Comparison of ENCODE assay signal across 8 cellular contexts in the genomic region with DNA sequence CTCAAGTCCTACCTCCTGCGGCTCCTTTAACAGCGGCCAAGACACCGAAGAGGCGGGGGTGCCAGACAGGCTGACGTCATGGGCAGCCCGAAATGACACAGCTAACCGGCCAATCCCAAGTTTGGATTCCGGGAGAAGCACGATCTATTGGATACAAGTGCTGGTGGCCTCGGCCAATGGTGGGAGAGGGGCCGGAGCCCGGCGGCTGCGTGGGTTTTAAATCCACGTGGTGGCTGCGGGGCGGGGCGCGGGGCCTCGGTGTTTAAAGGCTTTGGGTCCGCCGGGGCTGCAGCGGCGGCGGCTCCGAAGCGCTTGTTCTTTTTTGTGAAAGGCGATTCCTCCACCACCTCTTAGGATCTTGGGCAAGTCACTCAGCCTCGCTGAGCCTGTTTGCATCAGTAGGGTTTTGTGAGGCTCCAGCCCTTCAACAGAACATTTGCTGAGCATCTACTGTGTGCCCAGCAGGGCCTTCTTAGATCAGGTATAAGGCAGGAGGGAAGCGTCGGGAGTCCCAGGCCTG. TPM values are rescaled to one million over a fixed set of nuclear protein-coding genes. Genes with fewer than 3 reads are reported as not detected.
DNase-seq lines count a peak whose midpoint lies in the region; TF ChIP-seq lines count a peak whose summit lies in the region.

No MANE protein-coding gene starts in this region.

- H3K4me2 ChIP-seq in GM23248 (ENCODE audit: unreplicated experiment) (peak overlapping the region; percentile 93), KMS-11 (peak overlapping the region; percentile 69)

- no peaks in the 10 kb centered on the region for H3K9me3 Mint-ChIP-seq in nephron progenitor cell

- peaks cover 41% of the 10 kb centered on the region for H3K4me1 ChIP-seq in GM23248 (ENCODE audit: insufficient read depth)
- peaks cover 12% of the 10 kb centered on the region for H3K4me1 ChIP-seq in KMS-11 (ENCODE audit: low read depth, poor library complexity, severe bottlenecking)

- H3K9me3 ChIP-seq in GM23248 (ENCODE audit: low read depth) = no peaks in the 10 kb centered on the region

- no peak for TF ChIP-seq CTCF in KMS-11 (conservative IDR thresholded peaks at IDR 0.05; ENCODE audit: low read depth, low read length)
- TF ChIP-seq CTCF in foreskin fibroblast (IDR thresholded peaks at IDR 0.05; ENCODE audit: low read depth, low read length) = no peak
- TF ChIP-seq CTCF in nephron progenitor cell (IDR thresholded peaks at IDR 0.05) = no peak

- no peaks in the 10 kb centered on the region for H4K20me1 ChIP-seq in GM23248 (ENCODE audit: insufficient read depth)
- H4K20me1 ChIP-seq in KMS-11 (ENCODE audit: insufficient read depth) = no peaks in the 10 kb centered on the region

- DNase-seq in DMS79 (lab: John Stamatoyannopoulos, UW) (peak; percentile 91), GM23248 (peak; percentile 99), SIG-M5 (lab: John Stamatoyannopoulos, UW) (peak; percentile 26), activated gamma-delta T cell treated with Interleukin-2 at 50 U/mL for 16 hours (peak; percentile 88), foreskin fibroblast (peak; percentile 96 to 98), nephron progenitor cell (peak; percentile 96)
- peak; percentile 93 for DNase-seq in stimulated activated naive CD4-positive, alpha-beta T cell treated with Interleukin-2 at 50 U/mL for 16 hours (lab: John Stamatoyannopoulos, UW)

- H3F3A ChIP-seq in GM23248 (ENCODE audit: insufficient read depth) = peaks cover 12% of the 10 kb centered on the region; the same call in 1 of the 2 replicates

- peak overlapping the region; percentile 78 for H2AFZ ChIP-seq in GM23248
- H2AFZ ChIP-seq in KMS-11 (ENCODE audit: low read depth) = peak overlapping the region; percentile 91

- no peaks in the 10 kb centered on the region for H3K36me3 Mint-ChIP-seq in nephron progenitor cell (ENCODE audit: low read depth)

- peaks cover 12% of the 10 kb centered on the region for H3K27me3 Mint-ChIP-seq in nephron progenitor cell (ENCODE audit: low read depth, poor library complexity)

- H3K4me3 ChIP-seq in GM23248 (peak overlapping the region; percentile 67), KMS-11 (IDR thresholded peaks at IDR 0.05; ENCODE audit: insufficient read depth, low read depth, low read length) (no peak overlapping the region), foreskin fibroblast (ENCODE audit: low read depth in 1 of 2, low read length in 2 of 2) (peak overlapping the region; percentile 40 to 50)

- H3K4me1 Mint-ChIP-seq in nephron progenitor cell = peaks cover 17% of the 10 kb centered on the region

- H3K27me3 ChIP-seq in GM23248 (replicated peaks; ENCODE audit: insufficient read depth) (no peaks in the 10 kb centered on the region; the same call in none of the 2 replicates), KMS-11 (ENCODE audit: insufficient read depth, low read depth) (no peaks in the 10 kb centered on the region)

- no peak overlapping the region for H3K27ac Mint-ChIP-seq in nephron progenitor cell

- 0 to 2% methylated on average over 31 of the region's 31 CpGs for WGBS in GM23248 (ENCODE audit: low coverage in 1 of 2, low lambda C conversion rate in 2 of 2, missing lambda C conversion rate in 2 of 2), 2 experiments

- H3K9ac ChIP-seq in GM23248 (peak overlapping the region; percentile 45), KMS-11 (peak overlapping the region; percentile 25; the same call in 1 of the 2 replicates)

- H3K27ac ChIP-seq in GM23248 (no peak overlapping the region), KMS-11 (no peak overlapping the region)

- H3K79me2 ChIP-seq in GM23248 (ENCODE audit: insufficient read depth) (no peaks in the 10 kb centered on the region), KMS-11 (ENCODE audit: insufficient read depth, low read depth) (no peaks in the 10 kb centered on the region)

- no peaks in the 10 kb centered on the region for H3K9me2 ChIP-seq in GM23248 (ENCODE audit: insufficient read depth)

- H3K36me3 ChIP-seq in GM23248 (ENCODE audit: low read depth) (no peaks in the 10 kb centered on the region), KMS-11 (ENCODE audit: insufficient read depth) (no peaks in the 10 kb centered on the region)

- H3K4me3 Mint-ChIP-seq in nephron progenitor cell = peak overlapping the region; percentile 69

- in situ Hi-C loops in GM23248 (cut with MboI) = no loop called here

RNA-seq across cellular contexts. Expression of a gene that starts 8.7 kb away (rescaled TPM):
- total RNA-seq in GM23248 (2014; rRNA removed; shearing (Covaris generic)) = 6.1 and 6.6 TPM in 2 replicates
- polyA plus RNA-seq in GM23248 (2016; fragmentation: Nextera tagmentation; extraction: Ambion mirVana) = 11.8 and 12.5 TPM in 2 replicates

Comparison
In these comparisons a context has a peak if more than half of its experiments do, and no peak if none do; other contexts are left out.
1. DNase-seq: peak in every context shown above with its lines; median percentile 99 in GM23248; 97 in foreskin fibroblast; 96 in nephron progenitor cell; 93 in stimulated activated naive CD4-positive, alpha-beta T cell treated with Interleukin-2 at 50 U/mL for 16 hours; 91 in DMS79; 88 in activated gamma-delta T cell treated with Interleukin-2 at 50 U/mL for 16 hours; 26 in SIG-M5.